8 cellular contexts compared by ENCODE assay signal in the genomic region with DNA sequence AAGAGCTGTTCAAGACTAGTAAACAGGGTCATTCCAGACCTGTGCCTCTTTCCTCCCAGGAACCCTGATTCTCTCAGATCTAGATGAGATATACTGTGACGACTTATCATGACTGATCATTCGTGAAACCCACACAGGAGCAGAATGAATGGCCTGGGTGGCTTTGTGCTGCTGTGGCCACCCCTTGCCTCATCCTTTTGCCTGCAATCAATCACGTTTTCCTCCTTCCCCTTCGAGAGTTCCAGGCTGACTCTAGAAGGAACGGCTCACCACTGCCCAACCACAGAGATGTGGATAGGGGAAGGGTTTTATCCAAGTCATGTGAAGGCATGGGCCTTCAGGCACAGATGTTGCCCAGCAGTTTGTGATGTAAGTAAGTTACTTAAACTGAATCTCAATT. TPM values are rescaled to one million over a fixed set of nuclear protein-coding genes. Genes with fewer than 3 reads are reported as not detected.
DNase-seq lines count a peak whose midpoint lies in the region; ATAC-seq, FAIRE-seq and TF ChIP-seq lines count a peak whose summit lies in the region.

No MANE protein-coding gene starts in this region.

- peak overlapping the region; percentile 72 to 87 for H3K27ac ChIP-seq in breast epithelium
- no peak overlapping the region for H3K27ac ChIP-seq in mammary epithelial cell (ENCODE audit: insufficient read depth, low read depth, low read length)
- H3K27ac ChIP-seq in KMS-11, result peak overlapping the region; percentile 73
- no peak overlapping the region for H3K27ac ChIP-seq in K562 (ENCODE audit: extremely low read depth, low read depth, low read length)
- peak overlapping the region; percentile 85 for H3K27ac ChIP-seq in neutrophil
- no peak overlapping the region for H3K27ac ChIP-seq in mesendoderm (ENCODE audit: low read depth, low read length)

- H3K4me3 ChIP-seq in breast epithelium, result no peak overlapping the region
- no peak overlapping the region for H3K4me3 ChIP-seq in mammary epithelial cell (replicated peaks in 1 of 3; ENCODE audit: insufficient read depth in 1 of 3, low read depth in 2 of 3, low read length in 3 of 3)
- H3K4me3 ChIP-seq in KMS-11 (IDR thresholded peaks at IDR 0.05; ENCODE audit: insufficient read depth, low read depth, low read length), result no peak overlapping the region
- no peak overlapping the region for H3K4me3 ChIP-seq in K562
- no peak overlapping the region for H3K4me3 ChIP-seq in neutrophil (ENCODE audit: low read depth in 1 of 2, low read length in 1 of 2)
- H3K4me3 ChIP-seq in mesendoderm (ENCODE audit: low read length), result no peak overlapping the region

- TF ChIP-seq EP300 in K562 (IDR thresholded peaks at IDR 0.05; ENCODE audit: low read length), result no peak

- H3K9ac ChIP-seq in mammary epithelial cell (ENCODE audit: insufficient read depth, low read length) (no peak overlapping the region), KMS-11 (no peak overlapping the region), K562 (ENCODE audit: insufficient read depth in 1 of 2, low read depth in 2 of 2, low read length in 2 of 2) (no peak overlapping the region), mesendoderm (ENCODE audit: low read length) (no peak overlapping the region)

- peaks cover 46% of the 10 kb centered on the region for H3K79me1 ChIP-seq in mesendoderm (ENCODE audit: low read length)

- H3K23ac ChIP-seq in mesendoderm (ENCODE audit: low read length), result no peak overlapping the region

- intact Hi-C loops in breast epithelium (cut with DNase I; ENCODE audit: low total_unique reads), result no loop called here
- intact Hi-C loops in mammary epithelial cell (cut with micrococcal nuclease), result no loop called here
- intact Hi-C loops in K562 (cut with micrococcal nuclease), result no loop called here

- H3K4me2 ChIP-seq in mammary epithelial cell (ENCODE audit: insufficient read depth, low read depth, low read length) (no peak overlapping the region), KMS-11 (peak overlapping the region; percentile 79; the same call in 1 of the 2 replicates), K562 (ENCODE audit: insufficient read depth, low read length) (no peak overlapping the region), mesendoderm (ENCODE audit: low read length) (no peak overlapping the region)

- H2BK5ac ChIP-seq in mesendoderm (ENCODE audit: low read length), result no peak overlapping the region

- ATAC-seq in K562, result no peak
- ATAC-seq in HG03097 (IDR thresholded peaks at IDR 0.05; ENCODE audit: low FRiP score, unreplicated experiment), result no peak

- POLR2A ChIA-PET in K562 (lab: Yijun Ruan, JAX), result interaction anchor here (0.8 kb wide), 1 partner anchor 113 kb away, joined by 3 read pairs; no protein-coding TSS in a partner anchor

- no peak for FAIRE-seq in K562 (lab: Jason Lieb, UNC)

- dilution Hi-C loops in mammary epithelial cell (cut with HindIII; ENCODE audit: low sequenced_read_pairs), result loop anchor here (5.0 kb wide), 1 partner anchor 81 kb away; no protein-coding TSS in a partner anchor

- H4K5ac ChIP-seq in mesendoderm (ENCODE audit: low read length), result no peak overlapping the region

- H3K56ac ChIP-seq in mesendoderm (ENCODE audit: low read length), result no peak overlapping the region

- CTCF ChIA-PET in mammary epithelial cell (lab: Charles Lee; ENCODE audit: low non-redundant PET) (no interaction called here), K562 (lab: Yijun Ruan, JAX; ENCODE audit: low intra/inter-chr PET ratio) (no interaction called here)

- H3K4me1 ChIP-seq in breast epithelium (peaks cover 0 to 13% of the 10 kb centered on the region in 2 donors), mammary epithelial cell (ENCODE audit: insufficient read depth, low read length) (peaks cover 8% of the 10 kb centered on the region), KMS-11 (ENCODE audit: low read depth, poor library complexity, severe bottlenecking) (peaks cover 85% of the 10 kb centered on the region), K562 (replicated peaks in 1 of 2; ENCODE audit: control insufficient read depth in 2 of 2, insufficient read depth in 2 of 2, low read length in 2 of 2) (peaks cover 8 to 12% of the 10 kb centered on the region in 2 experiments; a peak in 4 of 5 replicates), neutrophil (ENCODE audit: control insufficient read depth in 1 of 2, insufficient read depth in 1 of 2, low read depth in 1 of 2, low read length in 1 of 2) (peaks cover 75% of the 10 kb centered on the region in 2 experiments), mesendoderm (ENCODE audit: control insufficient read depth, low read depth, low read length) (peaks cover 27% of the 10 kb centered on the region)

- no peak for TF ChIP-seq POLR2A in breast epithelium (IDR thresholded peaks at IDR 0.05)
- TF ChIP-seq POLR2A in K562 (conservative IDR thresholded peaks at IDR 0.05), result no peak

- H2BK120ac ChIP-seq in mesendoderm (ENCODE audit: low read depth, low read length), result no peak overlapping the region

- no peaks in the 10 kb centered on the region for H3K9me3 ChIP-seq in breast epithelium
- H3K9me3 ChIP-seq in mammary epithelial cell (replicated peaks; ENCODE audit: insufficient read depth, low read length), result no peaks in the 10 kb centered on the region
- H3K9me3 ChIP-seq in K562 (replicated peaks; ENCODE audit: control insufficient read depth, insufficient read depth, low read depth, low read length), result no peaks in the 10 kb centered on the region
- no peaks in the 10 kb centered on the region for H3K9me3 ChIP-seq in neutrophil

- no peak for TF ChIP-seq CTCF in breast epithelium (IDR thresholded peaks at IDR 0.05)
- no peak for TF ChIP-seq CTCF in mammary epithelial cell (conservative IDR thresholded peaks at IDR 0.05 in 1 of 2, IDR thresholded peaks at IDR 0.05 in 1 of 2; ENCODE audit: extremely low read depth in 1 of 2, insufficient read depth in 1 of 2, low read depth in 1 of 2, low read length in 2 of 2)
- no peak for TF ChIP-seq CTCF in KMS-11 (conservative IDR thresholded peaks at IDR 0.05; ENCODE audit: low read depth, low read length)
- no peak for TF ChIP-seq CTCF in K562 (IDR thresholded peaks at IDR 0.05 in 2 of 3, conservative IDR thresholded peaks at IDR 0.05 in 1 of 3; ENCODE audit: insufficient read depth in 2 of 3, low read depth in 1 of 3, low read length in 3 of 3)
- no peak for TF ChIP-seq CTCF in neutrophil (IDR thresholded peaks at IDR 0.05)

- TF ChIP-seq RAD21 in K562 (CRISPR knock-in tag; conservative IDR thresholded peaks at IDR 0.05 in 1 of 2, IDR thresholded peaks at IDR 0.05 in 1 of 2), result no peak

- no peaks in the 10 kb centered on the region for H3K9me1 ChIP-seq in K562 (ENCODE audit: control insufficient read depth, insufficient read depth, low read length)

- H3K4ac ChIP-seq in mesendoderm (ENCODE audit: low read depth, low read length), result no peak overlapping the region

- no peak overlapping the region for H2BK15ac ChIP-seq in mesendoderm (replicated peaks; ENCODE audit: low read depth)

- WGBS in mammary epithelial cell (ENCODE audit: low coverage, missing lambda C conversion rate), result 78% methylated on average over 5 of the region's 5 CpGs
- WGBS in K562 (ENCODE audit: insufficient coverage, low coverage, missing lambda C conversion rate), result 17% methylated on average over 5 of the region's 5 CpGs
- WGBS in mesendoderm (ENCODE audit: extremely low coverage, insufficient coverage, low lambda C conversion rate), result no CpG with 5 or more reads among the region's 5 CpGs

- no peak overlapping the region for H2AK5ac ChIP-seq in mesendoderm (ENCODE audit: low read length)

- DNase-seq in breast epithelium (ENCODE audit: low spot score in 2 of 2) (no peak), mammary epithelial cell (no peak), K562 (ENCODE audit: extremely low read depth in 1 of 4, low spot score in 3 of 4) (no peak), mesendoderm (no peak), NCI-H748 treated with DMSO at 0.1 percent for 48 hours (lab: John Stamatoyannopoulos, UW) (no peak)

- H3K79me2 ChIP-seq in mammary epithelial cell (ENCODE audit: insufficient read depth, low read length), result peaks cover 6% of the 10 kb centered on the region
- peaks cover 85% of the 10 kb centered on the region for H3K79me2 ChIP-seq in KMS-11 (ENCODE audit: insufficient read depth, low read depth)
- no peaks in the 10 kb centered on the region for H3K79me2 ChIP-seq in K562 (ENCODE audit: control insufficient read depth, insufficient read depth, low read length)
- H3K79me2 ChIP-seq in mesendoderm (ENCODE audit: control insufficient read depth, insufficient read depth, low read length), result peaks cover 54% of the 10 kb centered on the region

- H2AFZ ChIP-seq in mammary epithelial cell (ENCODE audit: low read depth, low read length), result no peak overlapping the region
- H2AFZ ChIP-seq in KMS-11 (ENCODE audit: low read depth), result no peak overlapping the region
- H2AFZ ChIP-seq in K562 (ENCODE audit: low read depth, low read length), result no peak overlapping the region

- H3K36me3 ChIP-seq in breast epithelium (no peaks in the 10 kb centered on the region), mammary epithelial cell (ENCODE audit: insufficient read depth, low read length) (no peaks in the 10 kb centered on the region), KMS-11 (ENCODE audit: insufficient read depth) (no peaks in the 10 kb centered on the region), K562 (ENCODE audit: control insufficient read depth, insufficient read depth, low read length) (no peaks in the 10 kb centered on the region), neutrophil (no peaks in the 10 kb centered on the region), mesendoderm (ENCODE audit: control insufficient read depth, insufficient read depth, low read length) (no peaks in the 10 kb centered on the region)

- BruUV-seq in mammary epithelial cell (replicated peaks; lab: Mats Ljungman, UMichigan) (no TSS peak), K562 (replicated peaks; lab: Mats Ljungman, UMichigan) (no TSS peak)

- H3K18ac ChIP-seq in mesendoderm (ENCODE audit: low read length), result no peak overlapping the region

- H4K8ac ChIP-seq in mesendoderm (ENCODE audit: low read depth, low read length), result no peak overlapping the region

- H4K20me1 ChIP-seq in mammary epithelial cell (ENCODE audit: insufficient read depth, low read length), result no peaks in the 10 kb centered on the region
- H4K20me1 ChIP-seq in KMS-11 (ENCODE audit: insufficient read depth), result no peaks in the 10 kb centered on the region
- H4K20me1 ChIP-seq in K562 (replicated peaks; ENCODE audit: control insufficient read depth, insufficient read depth, low read length), result no peaks in the 10 kb centered on the region

- in situ Hi-C loops in mammary epithelial cell (cut with MboI; ENCODE audit: low sequenced_read_pairs in 2 of 2) (no loop called here), K562 (cut with MboI) (no loop called here)

- H3K27me3 ChIP-seq in breast epithelium (no peaks in the 10 kb centered on the region), mammary epithelial cell (ENCODE audit: insufficient read depth, low read length) (no peaks in the 10 kb centered on the region), KMS-11 (ENCODE audit: insufficient read depth, low read depth) (no peaks in the 10 kb centered on the region), K562 (ENCODE audit: control insufficient read depth in 2 of 2, insufficient read depth in 2 of 2, low read length in 2 of 2) (0 out of 5 replicates have a peak, but pooled peaks cover 0 to 4% of the 10 kb centered on the region in 2 experiments), neutrophil (no peaks in the 10 kb centered on the region), mesendoderm (ENCODE audit: insufficient read depth, low read length, poor library complexity) (no peaks in the 10 kb centered on the region)

RNA-seq across cellular contexts. Expression of a gene that starts 5.8 kb away (rescaled TPM):
- total RNA-seq in breast epithelium (100 to 1,000 TPM; 206 to 320 (median 276) TPM), mammary epithelial cell (10 to 100 TPM in 1 of 2 donors, 1 to 10 TPM in 1; 9.6 to 32.5 TPM), K562 (2014; rRNA removed) (8.1 and 11.8 TPM in 2 replicates), K562 (2014; rRNA removed; fragmentation: Illumina TruSeq; extraction: Trizol) (7.8 and 9.6 TPM in 2 replicates), K562 (2015; rRNA removed; fragmentation: Illumina TruSeq; extraction: Trizol) (12.0 and 13.2 TPM in 2 replicates), K562 (2021) (11.6 and 12.0 TPM in 2 replicates)
- polyA plus RNA-seq in mammary epithelial cell (59.7 TPM), K562 (2011; rRNA removed) (8.1 and 27.2 TPM in 2 replicates), K562 (2014; fragmentation: Illumina TruSeq; extraction: Trizol) (10.1 and 10.4 TPM in 2 replicates), K562 (2014; fragmentation: Nextera tagmentation; extraction: Ambion mirVana) (1 to 10 TPM in 1 of 2 experiments, under 1 TPM in 1; 0.70 to 1.9 TPM), K562 (2014; rRNA removed) (8.3 and 8.8 TPM in 2 replicates)
- 109 TPM for polyA minus RNA-seq in mammary epithelial cell
- 14.4 and 15.9 TPM in 2 replicates for total RNA-seq in K562 (2011; cell fraction: chromatin; rRNA removed; ENCODE audit: low replicate concordance)
- 6.0 and 8.9 TPM in 2 replicates for total RNA-seq in K562 (2011; cell fraction: nucleolus; rRNA removed)
- 11.6 and 11.7 TPM in 2 replicates for total RNA-seq in K562 (2011; cell fraction: nucleoplasm; rRNA removed)
- 7.1 and 33.5 TPM in 2 replicates for polyA plus RNA-seq in K562 (2011; cell fraction: cytosol; rRNA removed)
- polyA plus RNA-seq in K562 (2011; cell fraction: nucleus; rRNA removed), result 5.0 and 18.8 TPM in 2 replicates
- polyA plus RNA-seq in K562 (2012), result 13.5 and 16.9 TPM in 2 replicates
- polyA minus RNA-seq in K562 (2011; rRNA and poly(A)+ RNA removed), result 11.3 and 36.0 TPM in 2 replicates
- 5.2 and 14.0 TPM in 2 replicates for polyA minus RNA-seq in K562 (2011; cell fraction: cytosol; rRNA and poly(A)+ RNA removed)
- polyA minus RNA-seq in K562 (2011; cell fraction: nucleus; rRNA and poly(A)+ RNA removed), result 6.1 and 27.3 TPM in 2 replicates
- 64.5 TPM for polyA plus RNA-seq in mesendoderm (2013, experiment 1 of 2)
- 62.7 TPM for polyA plus RNA-seq in mesendoderm (2013, experiment 2 of 2)

Comparison
In these comparisons a context has a peak if more than half of its experiments do, and no peak if none do; other contexts are left out.
1. H3K27ac ChIP-seq: peak in breast epithelium (2 of 2), KMS-11 (single experiment) and neutrophil (single experiment); none in mammary epithelial cell (single experiment), K562 (single experiment) and mesendoderm (single experiment).
2. RNA of a gene that starts 5.8 kb away (total RNA-seq): 206 to 320 TPM in breast epithelium; 9.6 to 32.5 TPM in mammary epithelial cell and 6.0 to 15.9 TPM in K562; every median in the first group is over 4 times any median in the second.